9 cellular contexts compared by ENCODE assay signal in the genomic region with DNA sequence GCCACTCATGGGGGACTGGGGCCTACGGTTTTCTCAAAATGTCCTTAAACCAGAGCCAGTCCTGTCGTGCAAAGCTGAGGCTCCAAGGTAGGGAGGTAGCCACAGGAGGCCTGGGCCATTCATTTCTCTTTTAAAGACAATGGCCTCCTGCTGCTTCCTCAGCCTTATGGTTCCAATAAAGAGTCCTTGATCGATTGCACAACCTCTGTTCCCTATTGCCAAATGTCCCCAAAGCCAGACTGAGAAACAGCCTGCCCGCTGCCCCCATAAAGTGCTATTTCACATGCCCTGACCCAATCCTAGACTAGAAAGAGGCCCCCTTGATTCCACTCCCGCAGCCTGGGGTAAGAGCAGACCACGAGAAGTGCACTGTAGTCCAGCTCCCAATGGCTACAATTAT.
DNase-seq lines count a peak whose midpoint lies in the region; ATAC-seq and TF ChIP-seq lines count a peak whose summit lies in the region.
"Had no signal": no experiment of that assay in that cellular context is flagged by ENCODE, and none has a peak within 500 bp of the region (broad histone marks: within the 10 kb centered on the region; RNA-seq: fewer than 3 reads in every experiment).

No MANE protein-coding gene starts in this region.

- H3K27me3 Mint-ChIP-seq in activated naive CD8-positive, alpha-beta T cell treated with anti-CD3 and anti-CD28 coated beads, Interleukin-2, amount 50 U/mL, for 24 hours = no peaks in the 10 kb centered on the region
- H3K27me3 Mint-ChIP-seq in activated naive CD8-positive, alpha-beta T cell treated with anti-CD3 and anti-CD28 coated beads for 36 hours = no peaks in the 10 kb centered on the region
- H3K27me3 Mint-ChIP-seq in T-helper 17 cell = no peaks in the 10 kb centered on the region
- H3K27me3 Mint-ChIP-seq in type B pancreatic cell = no peaks in the 10 kb centered on the region

- no peak for TF ChIP-seq CTCF in type B pancreatic cell (conservative IDR thresholded peaks at IDR 0.05)

- intact Hi-C loops in posterior cingulate gyrus (cut with DNase I) = no loop called here

- peak overlapping the region; percentile 11 for H3K27ac Mint-ChIP-seq in activated naive CD8-positive, alpha-beta T cell treated with anti-CD3 and anti-CD28 coated beads, Interleukin-2, amount 50 U/mL, for 24 hours
- H3K27ac Mint-ChIP-seq in activated naive CD8-positive, alpha-beta T cell treated with anti-CD3 and anti-CD28 coated beads for 36 hours = no peak overlapping the region
- H3K27ac Mint-ChIP-seq in T-helper 17 cell = peak overlapping the region; percentile 75
- no peak overlapping the region for H3K27ac Mint-ChIP-seq in type B pancreatic cell

- no peak overlapping the region for H3K4me3 Mint-ChIP-seq in activated naive CD8-positive, alpha-beta T cell treated with anti-CD3 and anti-CD28 coated beads, Interleukin-2, amount 50 U/mL, for 24 hours
- no peak overlapping the region for H3K4me3 Mint-ChIP-seq in activated naive CD8-positive, alpha-beta T cell treated with anti-CD3 and anti-CD28 coated beads for 36 hours
- H3K4me3 Mint-ChIP-seq in T-helper 17 cell (peak overlapping the region; percentile 41), type B pancreatic cell (no peak overlapping the region)

- peaks cover 62% of the 10 kb centered on the region for H3K36me3 Mint-ChIP-seq in activated naive CD8-positive, alpha-beta T cell treated with anti-CD3 and anti-CD28 coated beads, Interleukin-2, amount 50 U/mL, for 24 hours (ENCODE audit: low read depth)
- H3K36me3 Mint-ChIP-seq in activated naive CD8-positive, alpha-beta T cell treated with anti-CD3 and anti-CD28 coated beads for 36 hours = peaks cover 36% of the 10 kb centered on the region
- H3K36me3 Mint-ChIP-seq in T-helper 17 cell (ENCODE audit: low read depth) = peaks cover 3% of the 10 kb centered on the region
- H3K36me3 Mint-ChIP-seq in type B pancreatic cell = peaks cover 4% of the 10 kb centered on the region

- no peaks in the 10 kb centered on the region for H3K9me3 Mint-ChIP-seq in activated naive CD8-positive, alpha-beta T cell treated with anti-CD3 and anti-CD28 coated beads, Interleukin-2, amount 50 U/mL, for 24 hours
- no peaks in the 10 kb centered on the region for H3K9me3 Mint-ChIP-seq in activated naive CD8-positive, alpha-beta T cell treated with anti-CD3 and anti-CD28 coated beads for 36 hours
- H3K9me3 Mint-ChIP-seq in type B pancreatic cell = no peaks in the 10 kb centered on the region

- DNase-seq in activated naive CD8-positive, alpha-beta T cell treated with anti-CD3 and anti-CD28 coated beads, Interleukin-2, amount 50 U/mL, for 24 hours = no peak
- no peak for DNase-seq in activated naive CD8-positive, alpha-beta T cell treated with anti-CD3 and anti-CD28 coated beads for 36 hours
- no peak for DNase-seq in T-helper 17 cell
- DNase-seq in iPS-NIHi7 (ENCODE audit: extremely low spot score) = peak; percentile 51
- peak; percentile 68 for DNase-seq in ureter (ENCODE audit: low spot score)
- no peak for DNase-seq in type B pancreatic cell (ENCODE audit: extremely low spot score, unreplicated experiment)
- no peak for DNase-seq in posterior cingulate gyrus
- DNase-seq: SHP77 had no signal

- peaks cover 49% of the 10 kb centered on the region for H3K4me1 Mint-ChIP-seq in activated naive CD8-positive, alpha-beta T cell treated with anti-CD3 and anti-CD28 coated beads, Interleukin-2, amount 50 U/mL, for 24 hours
- H3K4me1 Mint-ChIP-seq in activated naive CD8-positive, alpha-beta T cell treated with anti-CD3 and anti-CD28 coated beads for 36 hours = peaks cover 39% of the 10 kb centered on the region
- H3K4me1 Mint-ChIP-seq in T-helper 17 cell = peaks cover 40% of the 10 kb centered on the region
- peaks cover 6% of the 10 kb centered on the region for H3K4me1 Mint-ChIP-seq in type B pancreatic cell (ENCODE audit: unreplicated experiment)

- no peaks in the 10 kb centered on the region for H3K9me3 ChIP-seq in T-helper 17 cell (ENCODE audit: control insufficient read depth, low read length, poor library complexity, severe bottlenecking)

- no peak for ATAC-seq in activated naive CD8-positive, alpha-beta T cell treated with anti-CD3 and anti-CD28 coated beads, Interleukin-2, amount 50 U/mL, for 24 hours
- ATAC-seq in T-helper 17 cell = no peak
- no peak for ATAC-seq in HG02852 (IDR thresholded peaks at IDR 0.05; ENCODE audit: unreplicated experiment)

Comparison
In these comparisons a context has a peak if more than half of its experiments do, and no peak if none do; other contexts are left out.
1. H3K27ac Mint-ChIP-seq: peak in activated naive CD8-positive, alpha-beta T cell treated with anti-CD3 and anti-CD28 coated beads, Interleukin-2, amount 50 U/mL, for 24 hours (single experiment) and T-helper 17 cell (single experiment); none in activated naive CD8-positive, alpha-beta T cell treated with anti-CD3 and anti-CD28 coated beads for 36 hours (single experiment) and type B pancreatic cell (single experiment).
2. DNase-seq: peak in iPS-NIHi7 (single experiment) and ureter (single experiment); none in activated naive CD8-positive, alpha-beta T cell treated with anti-CD3 and anti-CD28 coated beads, Interleukin-2, amount 50 U/mL, for 24 hours (single experiment), activated naive CD8-positive, alpha-beta T cell treated with anti-CD3 and anti-CD28 coated beads for 36 hours (single experiment), T-helper 17 cell (0 of 3), type B pancreatic cell (single experiment) and posterior cingulate gyrus (0 of 10).